ENCODE assay signal across 10 cellular contexts in genomic region chr17:17685775-17686291, GRCh38. TPM values are rescaled to one million over a fixed set of nuclear protein-coding genes. Genes with fewer than 3 reads are reported as not detected.
DNase-seq lines count a peak whose midpoint lies in the region; ATAC-seq and TF ChIP-seq lines count a peak whose summit lies in the region.
"Had no signal": no experiment of that assay in that cellular context is flagged by ENCODE, and none has a peak within 500 bp of the region (broad histone marks: within the 10 kb centered on the region; RNA-seq: fewer than 3 reads in every experiment).

No MANE protein-coding gene starts in this region.

- peak overlapping the region; percentile 46 for H3K27ac Mint-ChIP-seq in activated naive CD8-positive, alpha-beta T cell treated with anti-CD3 and anti-CD28 coated beads, Interleukin-2, amount 10 ng/mL, durations not matched to agents 7 days and 5 days

- POLR2A ChIA-PET in HEK293 (lab: Yijun Ruan, JAX): interaction anchor here (0.7 to 1.0 kb wide), 3 partner anchors 136 to 190 kb away, joined by 3 to 5 read pairs (median 3); partner anchors contain the start of gene RASD1
- POLR2A ChIA-PET in activated naive CD8-positive, alpha-beta T cell treated with anti-CD3 and anti-CD28 coated beads, Interleukin-2, amount 10 ng/mL, durations not matched to agents 7 days and 5 days (lab: Charles Lee): interaction anchor here (0.7 kb wide), 1 partner anchor 246 kb away, joined by 3 read pairs; no protein-coding TSS in a partner anchor

- WGBS in thymus: 61% methylated on average over 14 of the region's 14 CpGs

- H3K36me3 Mint-ChIP-seq in activated naive CD8-positive, alpha-beta T cell treated with anti-CD3 and anti-CD28 coated beads, Interleukin-2, amount 10 ng/mL, durations not matched to agents 7 days and 5 days: peaks cover 3% of the 10 kb centered on the region

- H3K27me3 ChIP-seq in kidney epithelial cell (ENCODE audit: control insufficient read depth, insufficient read depth, low read length): no peaks in the 10 kb centered on the region
- H3K27me3 ChIP-seq in thymus (ENCODE audit: control insufficient read depth, insufficient read depth): no peaks in the 10 kb centered on the region

- H3K9me3 ChIP-seq in HEK293 (ENCODE audit: control insufficient read depth, insufficient read depth, low read depth, low read length): no peaks in the 10 kb centered on the region
- H3K9me3 ChIP-seq in thymus (ENCODE audit: control insufficient read depth): no peaks in the 10 kb centered on the region
- H3K9me3 ChIP-seq: thoracic aorta had no signal

- H3K4me1 ChIP-seq in HEK293 (ENCODE audit: control insufficient read depth, insufficient read depth, low read length) (peaks cover 28% of the 10 kb centered on the region), thymus (ENCODE audit: control insufficient read depth, insufficient read depth, low read length) (peaks cover 15% of the 10 kb centered on the region)

- peaks cover 35% of the 10 kb centered on the region for H3K4me1 Mint-ChIP-seq in activated naive CD8-positive, alpha-beta T cell treated with anti-CD3 and anti-CD28 coated beads, Interleukin-2, amount 10 ng/mL, durations not matched to agents 7 days and 5 days

- H3K9me3 Mint-ChIP-seq in activated naive CD8-positive, alpha-beta T cell treated with anti-CD3 and anti-CD28 coated beads, Interleukin-2, amount 10 ng/mL, durations not matched to agents 7 days and 5 days: no peaks in the 10 kb centered on the region
- H3K9me3 Mint-ChIP-seq: activated naive CD4-positive, alpha-beta T cell treated with anti-CD3 and anti-CD28 coated beads, Interleukin-2, amount 50 U/mL, for 72 hours had no signal

- H3K27ac ChIP-seq in HEK293 (ENCODE audit: extremely low read depth, low read depth, low read length) (peak overlapping the region; percentile 34; the same call in 1 of the 2 replicates), thymus (ENCODE audit: low read depth) (peak overlapping the region; percentile 53)
- H3K27ac ChIP-seq: thoracic aorta had no signal

- no peaks in the 10 kb centered on the region for H3K27me3 Mint-ChIP-seq in activated naive CD8-positive, alpha-beta T cell treated with anti-CD3 and anti-CD28 coated beads, Interleukin-2, amount 10 ng/mL, durations not matched to agents 7 days and 5 days

- DNase-seq in A172 (ENCODE audit: low spot score) (peak; percentile 63), kidney epithelial cell (ENCODE audit: low read depth) (peak; percentile 54), cerebellar nuclear complex (lab: John Stamatoyannopoulos, UW) (no peak), NCI-H146 treated with DMSO at 0.1 percent for 48 hours (lab: John Stamatoyannopoulos, UW; ENCODE audit: unreplicated experiment) (no peak), anterior cingulate cortex (lab: John Stamatoyannopoulos, UW) (no peak)
- no peak for DNase-seq in activated naive CD8-positive, alpha-beta T cell treated with anti-CD3 and anti-CD28 coated beads, Interleukin-2, amount 10 ng/mL, durations not matched to agents 7 days and 5 days

- H3K36me3 ChIP-seq in HEK293 (ENCODE audit: control insufficient read depth in 2 of 2, insufficient read depth in 1 of 2, low read length in 2 of 2) (peaks cover 4 to 9% of the 10 kb centered on the region in 2 experiments; a peak in 2 of 3 replicates), kidney epithelial cell (ENCODE audit: control insufficient read depth, insufficient read depth, low read length) (no peaks in the 10 kb centered on the region), thymus (ENCODE audit: control insufficient read depth, insufficient read depth) (no peaks in the 10 kb centered on the region)
- H3K36me3 ChIP-seq: thoracic aorta had no signal

- no peak for TF ChIP-seq CTCF in HEK293 (tag by site-specific recombination; IDR thresholded peaks at IDR 0.05)
- TF ChIP-seq CTCF in kidney epithelial cell (IDR thresholded peaks at IDR 0.05; ENCODE audit: insufficient read depth, low read length, poor library complexity, severe bottlenecking): no peak

- H3K4me3 ChIP-seq in HEK293 (ENCODE audit: low read depth, low read length) (no peak overlapping the region), kidney epithelial cell (ENCODE audit: low read depth, low read length) (no peak overlapping the region), thymus (ENCODE audit: low read length) (no peak overlapping the region)
- H3K4me3 ChIP-seq: thoracic aorta had no signal

- peak overlapping the region; percentile 7 for H3K4me3 Mint-ChIP-seq in activated naive CD8-positive, alpha-beta T cell treated with anti-CD3 and anti-CD28 coated beads, Interleukin-2, amount 10 ng/mL, durations not matched to agents 7 days and 5 days

- CTCF ChIA-PET in HEK293 (lab: Yijun Ruan, JAX): no interaction called here

- no peak for ATAC-seq in activated naive CD8-positive, alpha-beta T cell treated with anti-CD3 and anti-CD28 coated beads, Interleukin-2, amount 10 ng/mL, durations not matched to agents 7 days and 5 days (ENCODE audit: low read depth)

TF ChIP-seq in HEK293, 187 proteins besides CTCF, POLR2A, EP300 and RAD21 (continues in another document):
- TF ChIP-seq ZNF654 (tag by site-specific recombination; IDR thresholded peaks at IDR 0.05; ENCODE audit: low read depth) (no peak), ZNF302 (tag by site-specific recombination; IDR thresholded peaks at IDR 0.05; ENCODE audit: low read depth) (no peak), GLIS1 (tag by site-specific recombination; IDR thresholded peaks at IDR 0.05) (peak; percentile 71), ZBTB26 (tag by site-specific recombination; optimal IDR thresholded peaks at IDR 0.05) (no peak), ZNF169 (tag by site-specific recombination; IDR thresholded peaks at IDR 0.05) (no peak), TRIM28 (IDR thresholded peaks at IDR 0.05; ENCODE audit: borderline replicate concordance, low read length) (no peak), BCL6B (tag by site-specific recombination; IDR thresholded peaks at IDR 0.05) (no peak), SP7 (tag by site-specific recombination; IDR thresholded peaks at IDR 0.05) (peak; percentile 85), ZBTB20 (tag by site-specific recombination; IDR thresholded peaks at IDR 0.05) (peak; percentile 52; the same call in 1 of the 2 replicates), ZNF148 (tag by site-specific recombination; IDR thresholded peaks at IDR 0.05; ENCODE audit: borderline replicate concordance) (no peak), ZNF16 (tag by site-specific recombination; IDR thresholded peaks at IDR 0.05; ENCODE audit: low read depth) (no peak), ZNF776 (tag by site-specific recombination; IDR thresholded peaks at IDR 0.05; ENCODE audit: borderline replicate concordance) (no peak), ZNF449 (tag by site-specific recombination; IDR thresholded peaks at IDR 0.05) (0 out of 2 replicates have a peak, but pooled peaks have one; percentile 3)

RNA-seq across cellular contexts. Expression of gene RAI1, which starts 4.6 kb away (rescaled TPM):
- 5.9 and 8.8 TPM in 2 replicates for total RNA-seq in A172 (2014; rRNA removed; shearing (Covaris generic))
- 10 to 100 TPM; 25.0 to 25.5 TPM for total RNA-seq in activated naive CD8-positive, alpha-beta T cell treated with anti-CD3 and anti-CD28 coated beads, Interleukin-2, amount 10 ng/mL, durations not matched to agents 7 days and 5 days
- total RNA-seq in kidney epithelial cell: 31.3 and 35.0 TPM in 2 replicates
- polyA plus RNA-seq in thymus: 10.9 TPM

Comparison
In these comparisons a context has a peak if more than half of its experiments do, and no peak if none do; other contexts are left out.
1. DNase-seq: peak in A172 (single experiment) and kidney epithelial cell (single experiment); none in activated naive CD8-positive, alpha-beta T cell treated with anti-CD3 and anti-CD28 coated beads, Interleukin-2, amount 10 ng/mL, durations not matched to agents 7 days and 5 days (single experiment), cerebellar nuclear complex (0 of 2), NCI-H146 treated with DMSO at 0.1 percent for 48 hours (single experiment) and anterior cingulate cortex (0 of 58).